In the genomic region with DNA sequence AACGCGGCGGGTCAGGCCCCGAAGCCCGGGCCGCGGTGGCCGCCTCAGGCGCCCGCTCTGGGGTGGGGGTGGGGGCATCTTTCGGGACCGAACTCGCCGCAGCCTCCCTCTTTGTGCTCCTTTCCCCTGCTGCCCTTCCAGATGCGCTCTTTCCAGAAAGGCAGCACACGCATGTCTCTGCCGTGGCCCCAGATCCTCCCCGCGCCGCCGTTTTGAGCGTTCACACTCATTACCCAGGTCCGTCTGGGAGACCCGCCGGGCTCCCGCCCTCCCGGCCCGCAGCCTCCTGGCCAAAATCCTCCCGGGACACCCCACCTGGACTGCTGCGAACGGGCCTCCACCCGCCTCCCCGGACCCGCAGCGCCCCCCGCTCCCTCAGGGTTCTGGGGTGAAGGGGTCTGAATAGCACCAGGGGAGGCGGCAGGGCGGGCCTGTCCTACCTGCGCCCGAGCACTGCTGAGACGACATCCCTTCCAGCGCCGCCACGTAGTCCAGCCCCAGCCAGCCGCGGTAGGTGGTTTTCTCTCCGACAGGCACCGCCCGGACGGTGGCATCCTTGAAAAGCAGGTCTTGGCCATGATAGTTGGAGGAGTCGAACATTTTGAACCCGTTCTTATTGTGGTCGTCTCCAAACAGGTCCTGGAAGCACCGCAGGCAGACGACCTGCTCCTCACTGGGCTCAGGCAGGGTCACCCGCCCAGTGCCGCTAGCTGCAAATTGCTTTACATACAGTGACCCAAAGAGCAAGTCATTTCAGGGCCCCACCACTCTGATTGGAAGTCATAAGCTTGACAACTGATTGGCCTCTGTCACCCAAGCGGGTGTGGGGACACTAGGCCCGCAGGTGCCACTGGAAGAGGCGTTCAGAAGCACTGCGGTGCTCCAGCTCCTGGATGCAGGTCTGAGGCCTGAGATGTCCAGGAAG, we compare ENCODE assay signal across 8 cellular contexts. TPM values are rescaled to one million over a fixed set of nuclear protein-coding genes. Genes with fewer than 3 reads are reported as not detected.
DNase-seq lines count a peak whose midpoint lies in the region; ATAC-seq, FAIRE-seq and TF ChIP-seq lines count a peak whose summit lies in the region.

No MANE protein-coding gene starts in this region.

- H2AFZ ChIP-seq in ACC112 (ENCODE audit: low read length, unreplicated experiment): no peak overlapping the region

- H3K27ac ChIP-seq in ACC112 (ENCODE audit: low read depth, low read length) (no peak overlapping the region), rectal smooth muscle tissue (ENCODE audit: low read depth, low read length) (no peak overlapping the region)

- peak overlapping the region; percentile 77 for H3K4me3 Mint-ChIP-seq in activated CD8-positive, alpha-beta T cell treated with anti-CD3 and anti-CD28 coated beads, Interleukin-2, amount 10 ng/mL, durations not matched to agents 7 days and 5 days

- no peak for TF ChIP-seq CTCF in foreskin fibroblast (IDR thresholded peaks at IDR 0.05; ENCODE audit: low read depth, low read length)

- H3K27me3 Mint-ChIP-seq in activated CD8-positive, alpha-beta T cell treated with anti-CD3 and anti-CD28 coated beads, Interleukin-2, amount 10 ng/mL, durations not matched to agents 7 days and 5 days (ENCODE audit: low read depth): peaks cover 2% of the 10 kb centered on the region

- peak; percentile 10 for ATAC-seq in activated CD8-positive, alpha-beta T cell treated with anti-CD3 and anti-CD28 coated beads, Interleukin-2, amount 10 ng/mL, durations not matched to agents 7 days and 5 days
- ATAC-seq in GM21723 (IDR thresholded peaks at IDR 0.05; ENCODE audit: unreplicated experiment) (no peak), HG02798 (IDR thresholded peaks at IDR 0.05; ENCODE audit: poor library complexity, unreplicated experiment) (no peak)

- no peaks in the 10 kb centered on the region for H3K36me3 Mint-ChIP-seq in activated CD8-positive, alpha-beta T cell treated with anti-CD3 and anti-CD28 coated beads, Interleukin-2, amount 10 ng/mL, durations not matched to agents 7 days and 5 days (ENCODE audit: low read depth)

- peak overlapping the region; percentile 87 for H3K27ac Mint-ChIP-seq in activated CD8-positive, alpha-beta T cell treated with anti-CD3 and anti-CD28 coated beads, Interleukin-2, amount 10 ng/mL, durations not matched to agents 7 days and 5 days

- DNase-seq in GM19239 (ENCODE audit: insufficient read length, low spot score): peak; percentile 73
- DNase-seq in LoVo (ENCODE audit: low spot score): peak; percentile 24
- peak; percentile 41 for DNase-seq in activated CD8-positive, alpha-beta T cell treated with anti-CD3 and anti-CD28 coated beads, Interleukin-2, amount 10 ng/mL, durations not matched to agents 7 days and 5 days
- no peak for DNase-seq in foreskin fibroblast

- CTCF ChIA-PET in activated CD8-positive, alpha-beta T cell treated with anti-CD3 and anti-CD28 coated beads, Interleukin-2, amount 10 ng/mL, durations not matched to agents 7 days and 5 days (lab: Charles Lee): interaction anchor here (0.7 to 6.1 kb wide), 7 partner anchors 22 to 184 kb away, joined by 3 to 41 read pairs (median 3); partner anchors contain the start of gene MELTF

- H3K9me3 Mint-ChIP-seq in activated CD8-positive, alpha-beta T cell treated with anti-CD3 and anti-CD28 coated beads, Interleukin-2, amount 10 ng/mL, durations not matched to agents 7 days and 5 days (ENCODE audit: insufficient read depth): no peaks in the 10 kb centered on the region

- H3K4me3 ChIP-seq in ACC112 (ENCODE audit: low read depth, low read length) (peak overlapping the region; percentile 76), foreskin fibroblast (ENCODE audit: low read depth in 1 of 2, low read length in 2 of 2) (peak overlapping the region; percentile 51 to 63), rectal smooth muscle tissue (ENCODE audit: low read length) (peak overlapping the region; percentile 67)

- no peaks in the 10 kb centered on the region for H3K79me2 ChIP-seq in ACC112 (ENCODE audit: control insufficient read depth, insufficient read depth, low read length, unreplicated experiment)

- POLR2A ChIA-PET in activated CD8-positive, alpha-beta T cell treated with anti-CD3 and anti-CD28 coated beads, Interleukin-2, amount 10 ng/mL, durations not matched to agents 7 days and 5 days (lab: Charles Lee): interaction anchor here (0.7 to 1.5 kb wide), 2 partner anchors 25 to 112 kb away, joined by 3 read pairs; partner anchors contain the start of gene MELTF

- H3K4me1 ChIP-seq in ACC112 (ENCODE audit: control insufficient read depth, insufficient read depth, low read length, unreplicated experiment): peaks cover 10% of the 10 kb centered on the region
- no peaks in the 10 kb centered on the region for H3K4me1 ChIP-seq in rectal smooth muscle tissue (ENCODE audit: control insufficient read depth, insufficient read depth, low read length)

- H3K36me3 ChIP-seq in ACC112 (ENCODE audit: insufficient read depth, low read length): peaks cover 3% of the 10 kb centered on the region; the same call in 1 of the 2 replicates
- H3K36me3 ChIP-seq in rectal smooth muscle tissue (ENCODE audit: control insufficient read depth, insufficient read depth, low read length): no peaks in the 10 kb centered on the region

- H3K4me1 Mint-ChIP-seq in activated CD8-positive, alpha-beta T cell treated with anti-CD3 and anti-CD28 coated beads, Interleukin-2, amount 10 ng/mL, durations not matched to agents 7 days and 5 days (ENCODE audit: low read depth): peaks cover 12% of the 10 kb centered on the region

- H3K27me3 ChIP-seq in ACC112 (ENCODE audit: insufficient read depth, low read length) (no peaks in the 10 kb centered on the region), rectal smooth muscle tissue (ENCODE audit: control insufficient read depth, insufficient read depth, low read length) (no peaks in the 10 kb centered on the region)

- peak; percentile 51 for FAIRE-seq in GM19239 (lab: Jason Lieb, UNC)

- no peak overlapping the region for H3K9ac ChIP-seq in rectal smooth muscle tissue (ENCODE audit: low read length)

RNA-seq across cellular contexts. Expression of gene MELTF, which starts 25.9 kb away (rescaled TPM):
- 1 to 10 TPM; 7.6 to 8.2 TPM for total RNA-seq in activated CD8-positive, alpha-beta T cell treated with anti-CD3 and anti-CD28 coated beads, Interleukin-2, amount 10 ng/mL, durations not matched to agents 7 days and 5 days

RNA-seq across cellular contexts. Expression of gene PIGZ, which starts 35.1 kb away (rescaled TPM):
- 1 to 10 TPM in 1 of 2 experiments, under 1 TPM in 1; 0.81 to 1.9 TPM for total RNA-seq in activated CD8-positive, alpha-beta T cell treated with anti-CD3 and anti-CD28 coated beads, Interleukin-2, amount 10 ng/mL, durations not matched to agents 7 days and 5 days

Comparison
In these comparisons a context has a peak if more than half of its experiments do, and no peak if none do; other contexts are left out.
1. DNase-seq: peak in GM19239 (single experiment), LoVo (single experiment) and activated CD8-positive, alpha-beta T cell treated with anti-CD3 and anti-CD28 coated beads, Interleukin-2, amount 10 ng/mL, durations not matched to agents 7 days and 5 days (single experiment); none in foreskin fibroblast (0 of 2).
2. Peak in every context shown above with its lines, with median percentiles within 50 percentile points of each other: H3K4me3 ChIP-seq.